ENCODE assay signal across 1 cellular context in genomic region chr10:122102867-122103525, GRCh38.
TF ChIP-seq lines count a peak whose summit lies in the region.

No MANE protein-coding gene starts in this region.

TF ChIP-seq in SK-N-SH treated with all-trans-retinoic acid at 6 μM for 48 hours, 23 proteins besides CTCF, POLR2A, EP300 and RAD21 (continued from another document):
- TF ChIP-seq CREB5 (CRISPR knock-in tag; IDR thresholded peaks at IDR 0.05; ENCODE audit: low read depth) (no peak), RARB (CRISPR knock-in tag; IDR thresholded peaks at IDR 0.05) (no peak), ZFP30 (CRISPR knock-in tag; IDR thresholded peaks at IDR 0.05) (no peak), CSRNP3 (CRISPR knock-in tag; IDR thresholded peaks at IDR 0.05) (no peak), TCF4 (CRISPR knock-in tag; IDR thresholded peaks at IDR 0.05; ENCODE audit: borderline replicate concordance) (no peak)
